ENCODE assay signal across 20 cellular contexts in the genomic region with DNA sequence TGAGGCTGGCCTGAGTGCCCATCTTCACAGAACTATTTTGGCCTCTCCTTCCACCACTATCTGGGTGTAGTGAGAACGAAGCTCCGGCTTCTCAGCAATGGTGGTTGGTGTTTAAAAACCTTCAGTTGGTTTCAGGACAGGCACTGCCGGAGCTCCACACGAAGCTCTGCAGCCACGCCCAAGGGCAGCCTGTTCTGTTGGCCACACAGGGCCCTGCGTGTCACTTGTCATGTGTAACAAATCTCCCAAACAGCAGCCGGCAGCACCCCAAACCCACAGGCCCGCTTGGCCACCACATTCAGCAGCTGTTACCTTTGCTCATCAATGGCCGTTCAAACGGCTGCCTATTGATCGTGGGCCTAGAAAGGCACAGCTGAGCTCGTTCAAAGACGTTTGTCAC.
A peak's percentile ranks its signal among the peaks of the same experiment; 100 is the strongest.
DNase-seq lines count a peak whose midpoint lies in the region; ATAC-seq and TF ChIP-seq lines count a peak whose summit lies in the region.
"Had no signal": no experiment of that assay in that cellular context is flagged by ENCODE, and none has a peak within 500 bp of the region (broad histone marks: within the 10 kb centered on the region; RNA-seq: fewer than 3 reads in every experiment).

No MANE protein-coding gene starts in this region.

- H3K4me3 Mint-ChIP-seq in type B pancreatic cell = no peak overlapping the region
- H3K4me3 Mint-ChIP-seq: B cell had no signal

- H2AFZ ChIP-seq in neuronal stem cell (ENCODE audit: low read length) = no peak overlapping the region

- H3K27ac Mint-ChIP-seq in type B pancreatic cell = no peak overlapping the region
- H3K27ac Mint-ChIP-seq: B cell had no signal

- no peaks in the 10 kb centered on the region for H3K79me1 ChIP-seq in neuronal stem cell (ENCODE audit: low read depth, low read length)

- ATAC-seq in Right ventricle myocardium superior (ENCODE audit: poor library complexity) (no peak), Right ventricle myocardium inferior (no peak), HG02938 (IDR thresholded peaks at IDR 0.05; ENCODE audit: unreplicated experiment) (no peak)
- ATAC-seq: Panc1 had no signal

- peaks cover 0 to 4% of the 10 kb centered on the region in 2 donors for H3K9me3 ChIP-seq in neuronal stem cell (replicated peaks in 1 of 2; ENCODE audit: control insufficient read depth in 2 of 2, insufficient read depth in 1 of 2, low read depth in 1 of 2, low read length in 2 of 2)
- H3K9me3 ChIP-seq: SJCRH30 had no signal

- intact Hi-C loops in Right ventricle myocardium superior (cut with DNase I) (no loop called here), Right ventricle myocardium inferior (cut with DNase I) (no loop called here)

- H3K23ac ChIP-seq in neuronal stem cell (ENCODE audit: low read depth, low read length, poor library complexity) = no peak overlapping the region

- H3K18ac ChIP-seq in neuronal stem cell (ENCODE audit: low read length) = no peak overlapping the region

- H3K9ac ChIP-seq in neuronal stem cell (ENCODE audit: low read depth, low read length, poor library complexity) = no peak overlapping the region

- no peak overlapping the region for H3K27ac ChIP-seq in coronary artery
- H3K27ac ChIP-seq in neuronal stem cell (replicated peaks; ENCODE audit: low read length) = no peak overlapping the region
- H3K27ac ChIP-seq: SJCRH30 had no signal

- no peak overlapping the region for H2BK15ac ChIP-seq in neuronal stem cell (ENCODE audit: low read length)

- H3K4me1 Mint-ChIP-seq in type B pancreatic cell (ENCODE audit: unreplicated experiment) = peaks cover 10% of the 10 kb centered on the region

- peaks cover 0 to 29% (median 0%) of the 10 kb centered on the region in 3 experiments for H3K27me3 ChIP-seq in neuronal stem cell (ENCODE audit: control insufficient read depth in 3 of 3, insufficient read depth in 3 of 3, low read depth in 1 of 3, low read length in 3 of 3)
- H3K27me3 ChIP-seq: SJCRH30 had no signal

- H4K8ac ChIP-seq in neuronal stem cell (ENCODE audit: low read depth, low read length) = peak overlapping the region; percentile 29

- no peak overlapping the region for H3K4ac ChIP-seq in neuronal stem cell (ENCODE audit: low read length)

- H3K4me1 ChIP-seq in neuronal stem cell (ENCODE audit: control insufficient read depth in 2 of 2, insufficient read depth in 1 of 2, low read depth in 1 of 2, low read length in 2 of 2) = peaks cover 0 to 2% of the 10 kb centered on the region in 2 donors

- no peak overlapping the region for H2AK5ac ChIP-seq in neuronal stem cell (ENCODE audit: low read depth, low read length)

- WGBS in neuronal stem cell (ENCODE audit: extremely low coverage in 2 of 2, insufficient read length in 2 of 2, insufficient replicate concordance in 1 of 2), 2 donors = no CpG with 5 or more reads among the region's 13 CpGs

- H3K14ac ChIP-seq in neuronal stem cell (ENCODE audit: low read length) = no peak overlapping the region

- DNase-seq in Right ventricle myocardium superior (peak; percentile 40), Right ventricle myocardium inferior (ENCODE audit: missing footprints) (no peak), coronary artery (ENCODE audit: low spot score) (peak; percentile 38), neuronal stem cell (ENCODE audit: low spot score) (no peak), type B pancreatic cell (ENCODE audit: extremely low spot score, unreplicated experiment) (peak; percentile 57), Ammon's horn (ENCODE audit: low spot score) (no peak), foreskin melanocyte (no peak)
- DNase-seq: COR-L47; DMS79; NCI-H1092 treated with DMSO at 0.1 percent for 48 hours; NCI-H1436 treated with DMSO at 0.1 percent for 48 hours; NCI-H1930; NCI-H226; NCI-H510A treated with DMSO at 0.1 percent for 48 hours; NCI-H748 treated with DMSO at 0.1 percent for 48 hours; NK-92 treated with Interleukin-12 subunit alpha and Interleukin-12 subunit beta, amount 100 ng/mL, for 24 hours; SJCRH30 had no signal

- no peak overlapping the region for H2BK12ac ChIP-seq in neuronal stem cell (ENCODE audit: low read length)

- H3K4me2 ChIP-seq in neuronal stem cell (ENCODE audit: insufficient read depth, low read length, poor library complexity, severe bottlenecking) = no peak overlapping the region

- H4K91ac ChIP-seq in neuronal stem cell (ENCODE audit: low read depth, low read length, poor library complexity) = no peak overlapping the region

- no peak overlapping the region for H2BK5ac ChIP-seq in neuronal stem cell (ENCODE audit: low read length)

- H2BK120ac ChIP-seq in neuronal stem cell (ENCODE audit: low read depth, low read length) = no peak overlapping the region

- H3K36me3 ChIP-seq in neuronal stem cell (replicated peaks in 1 of 2; ENCODE audit: control insufficient read depth in 2 of 2, insufficient read depth in 2 of 2, low read length in 2 of 2) = no peaks in the 10 kb centered on the region
- H3K36me3 ChIP-seq: SJCRH30 had no signal

- H3K9me3 Mint-ChIP-seq in type B pancreatic cell = no peaks in the 10 kb centered on the region

- H3K27me3 Mint-ChIP-seq in type B pancreatic cell = peaks cover 10% of the 10 kb centered on the region

- H3K4me3 ChIP-seq in coronary artery = no peak overlapping the region
- H3K4me3 ChIP-seq in neuronal stem cell (ENCODE audit: low read length in 2 of 2) = no peak overlapping the region
- H3K4me3 ChIP-seq: SJCRH30 had no signal

- no peaks in the 10 kb centered on the region for H3K36me3 Mint-ChIP-seq in type B pancreatic cell

- TF ChIP-seq CTCF in coronary artery (IDR thresholded peaks at IDR 0.05) (no peak), type B pancreatic cell (conservative IDR thresholded peaks at IDR 0.05) (no peak)

Comparison
In these comparisons a context has a peak if more than half of its experiments do, and no peak if none do; other contexts are left out.
1. DNase-seq: peak in Right ventricle myocardium superior (single experiment), coronary artery (single experiment) and type B pancreatic cell (single experiment); none in Right ventricle myocardium inferior (single experiment), neuronal stem cell (single experiment), Ammon's horn (single experiment) and foreskin melanocyte (single experiment).